In the genomic region with DNA sequence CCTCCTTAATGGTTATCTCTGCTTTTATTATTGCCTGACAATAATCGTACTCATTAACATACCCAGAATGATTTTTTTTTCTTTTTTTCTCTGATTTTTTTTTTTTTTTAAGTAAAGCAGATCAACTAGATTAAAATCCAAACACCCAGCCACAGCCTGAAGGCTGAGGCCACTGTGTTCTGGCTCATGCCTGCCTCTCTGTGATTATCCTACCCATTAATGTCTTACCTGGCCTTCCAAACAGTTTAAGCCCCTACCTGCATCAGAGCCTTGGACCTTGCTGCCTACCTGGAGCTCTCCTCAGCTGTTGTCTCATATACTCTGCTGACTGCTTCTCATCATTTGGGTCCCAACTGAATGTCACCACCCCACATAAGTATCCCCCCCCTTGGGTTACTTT, we compare ENCODE assay signal across 17 cellular contexts. TPM values are rescaled to one million over a fixed set of nuclear protein-coding genes. Genes with fewer than 3 reads are reported as not detected.
DNase-seq lines count a peak whose midpoint lies in the region; ATAC-seq and TF ChIP-seq lines count a peak whose summit lies in the region.
"Had no signal": no experiment of that assay in that cellular context is flagged by ENCODE, and none has a peak within 500 bp of the region (broad histone marks: within the 10 kb centered on the region; RNA-seq: fewer than 3 reads in every experiment).

No MANE protein-coding gene starts in this region.

- H3K4me3 ChIP-seq in cardiac muscle cell (no peak overlapping the region), esophagus muscularis mucosa (no peak overlapping the region), aorta (ENCODE audit: low read length in 2 of 2) (no peak overlapping the region)
- H3K4me3 ChIP-seq: psoas muscle had no signal

- no peaks in the 10 kb centered on the region for H3K36me3 ChIP-seq in cardiac muscle cell
- no peaks in the 10 kb centered on the region for H3K36me3 ChIP-seq in esophagus muscularis mucosa
- no peaks in the 10 kb centered on the region for H3K36me3 ChIP-seq in aorta (ENCODE audit: control insufficient read depth in 1 of 2, insufficient read depth in 2 of 2, low read length in 1 of 2)

- 57% methylated on average over 1 of the region's 1 CpG for WGBS in esophagus muscularis mucosa
- WGBS in aorta, 2 donors = 9 to 19% methylated on average over 1 of the region's 1 CpG

- ATAC-seq in left ventricle myocardium superior (no peak), sciatic nerve (peak; percentile 14), aorta (ENCODE audit: low FRiP score) (peak; percentile 27), HG03439 (IDR thresholded peaks at IDR 0.05; ENCODE audit: unreplicated experiment) (no peak)
- ATAC-seq: activated naive CD4-positive, alpha-beta T cell treated with anti-CD3 and anti-CD28 coated beads, Interleukin-2, amount 50 U/mL, for 72 hours; psoas muscle had no signal

- no peaks in the 10 kb centered on the region for H3K9me3 ChIP-seq in cardiac muscle cell (ENCODE audit: low read depth)
- no peaks in the 10 kb centered on the region for H3K9me3 ChIP-seq in esophagus muscularis mucosa
- H3K9me3 ChIP-seq in aorta (ENCODE audit: control insufficient read depth, low read length) = no peaks in the 10 kb centered on the region
- H3K9me3 ChIP-seq: psoas muscle had no signal

- H3K4me1 ChIP-seq in cardiac muscle cell (ENCODE audit: low read depth) = peaks cover 9% of the 10 kb centered on the region
- peaks cover 3 to 17% (median 15%) of the 10 kb centered on the region in 4 donors for H3K4me1 ChIP-seq in esophagus muscularis mucosa
- no peaks in the 10 kb centered on the region for H3K4me1 ChIP-seq in aorta (ENCODE audit: control insufficient read depth in 1 of 2, insufficient read depth in 2 of 2, low read length in 2 of 2)
- H3K4me1 ChIP-seq: psoas muscle had no signal

- TF ChIP-seq EP300 in esophagus muscularis mucosa (IDR thresholded peaks at IDR 0.05) = no peak

- H3K27me3 ChIP-seq in cardiac muscle cell (no peaks in the 10 kb centered on the region), esophagus muscularis mucosa (no peaks in the 10 kb centered on the region), aorta (ENCODE audit: control insufficient read depth in 1 of 2, insufficient read depth in 2 of 2, low read length in 1 of 2) (no peaks in the 10 kb centered on the region)

- H3K27ac ChIP-seq in cardiac muscle cell = peak overlapping the region; percentile 65
- peak overlapping the region; percentile 14 to 55 (median 24) for H3K27ac ChIP-seq in esophagus muscularis mucosa (replicated peaks in 1 of 4)
- peak overlapping the region; percentile 18 to 96 for H3K27ac ChIP-seq in aorta (ENCODE audit: low read depth in 1 of 2, low read length in 2 of 2)
- H3K27ac ChIP-seq: psoas muscle had no signal

- intact Hi-C loops in left ventricle myocardium superior (cut with micrococcal nuclease) (no loop called here), esophagus muscularis mucosa (cut with DNase I) (no loop called here), sciatic nerve (cut with DNase I) (no loop called here), aorta (cut with DNase I) (loop anchor here (5.0 kb wide), 3 partner anchors 54 to 94 kb away; a partner anchor contains a TSS)

- TF ChIP-seq POLR2A in esophagus muscularis mucosa (IDR thresholded peaks at IDR 0.05; ENCODE audit: low read depth) = no peak

- no peak for DNase-seq in cardiac muscle cell (ENCODE audit: low read depth in 1 of 2, low spot score in 1 of 2)
- DNase-seq in left ventricle myocardium superior = no peak
- no peak for DNase-seq in esophagus muscularis mucosa (ENCODE audit: extremely low spot score)
- peak; percentile 23 for DNase-seq in sciatic nerve (ENCODE audit: low spot score)
- DNase-seq in aorta = no peak
- DNase-seq in hippocampal formation (lab: John Stamatoyannopoulos, UW) = no peak
- no peak for DNase-seq in activated T-cell treated with anti-CD3 and anti-CD28 coated beads for 4 hours
- DNase-seq: activated CD4-positive, alpha-beta T cell treated with anti-CD3 and anti-CD28 coated beads, Interleukin-2, amount 10 ng/mL, durations not matched to agents 24 days and 14 days; CD4-positive, CD25-positive, alpha-beta regulatory T cell; DMS79 treated with DMSO at 0.1 percent for 48 hours; effector CD8-positive, alpha-beta T cell; left cardiac atrium; NCI-H2081 treated with DMSO at 0.1 percent for 48 hours; NCI-H526; psoas muscle had no signal

- no peak for TF ChIP-seq CTCF in cardiac muscle cell (IDR thresholded peaks at IDR 0.05; ENCODE audit: low read depth, low read length)
- TF ChIP-seq CTCF in esophagus muscularis mucosa (IDR thresholded peaks at IDR 0.05) = no peak

RNA-seq across cellular contexts. Expression of a gene that starts 6.8 kb away (rescaled TPM):
- total RNA-seq in cardiac muscle cell (158 and 206 TPM in 2 replicates), left ventricle myocardium superior (266 TPM), esophagus muscularis mucosa (100 to 1,000 TPM; 115 to 164 (median 129) TPM), sciatic nerve (256 TPM), aorta (100 to 1,000 TPM; 249 to 277 TPM)
- polyA plus RNA-seq in cardiac muscle cell (259 and 295 TPM in 2 replicates), aorta (100 to 1,000 TPM; 114 to 139 TPM)

RNA-seq across cellular contexts. Expression of a gene that starts 56.4 kb away (rescaled TPM):
- total RNA-seq in cardiac muscle cell (74.7 and 124 TPM in 2 replicates), left ventricle myocardium superior (119 TPM), esophagus muscularis mucosa (100 to 1,000 TPM in 1 of 4 donors, 10 to 100 TPM in 3; 52.3 to 111 (median 79.0) TPM), sciatic nerve (111 TPM), aorta (100 to 1,000 TPM in 1 of 2 donors, 10 to 100 TPM in 1; 75.9 to 104 TPM)
- polyA plus RNA-seq in cardiac muscle cell (62.5 and 81.5 TPM in 2 replicates), aorta (10 to 100 TPM; 19.5 to 47.7 TPM)

Comparison
In these comparisons a context has a peak if more than half of its experiments do, and no peak if none do; other contexts are left out.
1. ATAC-seq: peak in sciatic nerve (single experiment) and aorta (single experiment); none in left ventricle myocardium superior (single experiment) and HG03439 (single experiment).
2. intact Hi-C loops: an anchor here in aorta (5.0 kb wide); none called in left ventricle myocardium superior, esophagus muscularis mucosa and sciatic nerve.
3. Peak in every context shown above with its lines, with median percentiles within 50 percentile points of each other: H3K27ac ChIP-seq.